1 cellular context compared by ENCODE assay signal in genomic region chr1:207050768-207051614, GRCh38.
TF ChIP-seq lines count a peak whose summit lies in the region.

TSS of gene YOD1 (minus strand) at chr1:207051208. CDS start at chr1:207051030, 178 bp downstream.

TF ChIP-seq in H1, 55 proteins besides CTCF, POLR2A, EP300 and RAD21 (continued from another document):
- TF ChIP-seq RNF2 (IDR thresholded peaks at IDR 0.05; ENCODE audit: borderline replicate concordance, low read depth, low read length, missing control alignments, poor library complexity, severe bottlenecking) (no peak), SIX5 (IDR thresholded peaks at IDR 0.05; ENCODE audit: low read depth, low read length) (no peak), JUND (IDR thresholded peaks at IDR 0.05; ENCODE audit: low read length) (no peak), TAF7 (optimal IDR thresholded peaks at IDR 0.05; ENCODE audit: borderline replicate concordance, low read depth, low read length) (no peak), SP2 (IDR thresholded peaks at IDR 0.05; ENCODE audit: low read length) (no peak), MAFK (IDR thresholded peaks at IDR 0.05; ENCODE audit: low read depth, low read length) (no peak), GABPA (IDR thresholded peaks at IDR 0.05; ENCODE audit: borderline replicate concordance, insufficient read depth, low read length) (no peak), CHD1 (IDR thresholded peaks at IDR 0.05; ENCODE audit: low read depth, low read length) (no peak; the same call in 1 of the 2 replicates), RXRA (IDR thresholded peaks at IDR 0.05; ENCODE audit: insufficient read depth, low read depth, low read length) (no peak), SAP30 (IDR thresholded peaks at IDR 0.05; ENCODE audit: insufficient read depth, insufficient replicate concordance, low read length) (no peak), CREB1 (IDR thresholded peaks at IDR 0.05) (no peak), KDM4A (IDR thresholded peaks at IDR 0.05; ENCODE audit: low read depth, low read length, severe bottlenecking) (peak; percentile 63), CEBPB (IDR thresholded peaks at IDR 0.05; ENCODE audit: low read depth, low read length) (no peak), KDM1A (IDR thresholded peaks at IDR 0.05; ENCODE audit: borderline replicate concordance, low read length) (no peak), TBP (IDR thresholded peaks at IDR 0.05; ENCODE audit: low read depth, low read length) (0 out of 2 replicates have a peak, but pooled peaks have one; percentile 27), KDM5A (IDR thresholded peaks at IDR 0.05; ENCODE audit: low read length) (no peak), PHF8 (conservative IDR thresholded peaks at IDR 0.05; ENCODE audit: low read depth, low read length) (peak; percentile 82), YY1 (IDR thresholded peaks at IDR 0.05; ENCODE audit: low read depth, low read length) (peak; percentile 97), HDAC2 (IDR thresholded peaks at IDR 0.05; ENCODE audit: borderline replicate concordance in 1 of 2, low read depth in 2 of 2, low read length in 2 of 2) (no peak), CHD7 (IDR thresholded peaks at IDR 0.05; ENCODE audit: insufficient replicate concordance, low read length) (no peak), CHD2 (IDR thresholded peaks at IDR 0.05; ENCODE audit: low read length) (peak; percentile 96), TAF1 (IDR thresholded peaks at IDR 0.05; ENCODE audit: low read depth, low read length) (no peak), RBBP5 (IDR thresholded peaks at IDR 0.05; ENCODE audit: borderline replicate concordance, low read depth, low read length) (peak; percentile 85; the same call in 1 of the 2 replicates), RFX5 (IDR thresholded peaks at IDR 0.05; ENCODE audit: borderline replicate concordance, low read depth, low read length) (no peak), POLR2AphosphoS5 (IDR thresholded peaks at IDR 0.05; ENCODE audit: low read depth, low read length) (peak; percentile 46; the same call in 1 of the 2 replicates), BACH1 (IDR thresholded peaks at IDR 0.05; ENCODE audit: low read length) (no peak), HDAC6 (IDR thresholded peaks at IDR 0.05; ENCODE audit: low read depth, low read length) (no peak), CBX8 (IDR thresholded peaks at IDR 0.05; ENCODE audit: borderline replicate concordance, low read depth, low read length) (no peak), NANOG (IDR thresholded peaks at IDR 0.05; ENCODE audit: insufficient read depth, low read depth, low read length, poor library complexity, severe bottlenecking) (no peak), MAX (IDR thresholded peaks at IDR 0.05) (no peak), SP1 (IDR thresholded peaks at IDR 0.05; ENCODE audit: low read depth, low read length) (no peak), ASH2L (IDR thresholded peaks at IDR 0.05; ENCODE audit: low read length) (peak; percentile 81), SIN3A (conservative IDR thresholded peaks at IDR 0.05 in 1 of 2, IDR thresholded peaks at IDR 0.05 in 1 of 2; ENCODE audit: low read depth in 1 of 2, low read length in 2 of 2) (peak in 1 of 2 experiments; percentile 68; a peak in 1 of 4 replicates), EZH2 (IDR thresholded peaks at IDR 0.05; ENCODE audit: low read depth, low read length, severe bottlenecking) (no peak), ATF2 (IDR thresholded peaks at IDR 0.05; ENCODE audit: low read length) (no peak), FOSL1 (IDR thresholded peaks at IDR 0.05; ENCODE audit: insufficient read depth, low read depth, low read length) (no peak), TCF12 (IDR thresholded peaks at IDR 0.05; ENCODE audit: low read depth, low read length) (no peak), E2F6 (IDR thresholded peaks at IDR 0.05) (no peak), EGR1 (IDR thresholded peaks at IDR 0.05; ENCODE audit: borderline replicate concordance, low read depth, low read length) (no peak), SIRT6 (IDR thresholded peaks at IDR 0.05; ENCODE audit: low read length) (no peak), SUZ12 (IDR thresholded peaks at IDR 0.05; ENCODE audit: low read length) (no peak), GTF2F1 (IDR thresholded peaks at IDR 0.05; ENCODE audit: borderline replicate concordance, low read depth, low read length) (no peak), ATF3 (IDR thresholded peaks at IDR 0.05; ENCODE audit: insufficient read depth, low read depth, low read length) (no peak), TEAD4 (IDR thresholded peaks at IDR 0.05; ENCODE audit: low read depth, low read length) (no peak)
